In the genomic region with DNA sequence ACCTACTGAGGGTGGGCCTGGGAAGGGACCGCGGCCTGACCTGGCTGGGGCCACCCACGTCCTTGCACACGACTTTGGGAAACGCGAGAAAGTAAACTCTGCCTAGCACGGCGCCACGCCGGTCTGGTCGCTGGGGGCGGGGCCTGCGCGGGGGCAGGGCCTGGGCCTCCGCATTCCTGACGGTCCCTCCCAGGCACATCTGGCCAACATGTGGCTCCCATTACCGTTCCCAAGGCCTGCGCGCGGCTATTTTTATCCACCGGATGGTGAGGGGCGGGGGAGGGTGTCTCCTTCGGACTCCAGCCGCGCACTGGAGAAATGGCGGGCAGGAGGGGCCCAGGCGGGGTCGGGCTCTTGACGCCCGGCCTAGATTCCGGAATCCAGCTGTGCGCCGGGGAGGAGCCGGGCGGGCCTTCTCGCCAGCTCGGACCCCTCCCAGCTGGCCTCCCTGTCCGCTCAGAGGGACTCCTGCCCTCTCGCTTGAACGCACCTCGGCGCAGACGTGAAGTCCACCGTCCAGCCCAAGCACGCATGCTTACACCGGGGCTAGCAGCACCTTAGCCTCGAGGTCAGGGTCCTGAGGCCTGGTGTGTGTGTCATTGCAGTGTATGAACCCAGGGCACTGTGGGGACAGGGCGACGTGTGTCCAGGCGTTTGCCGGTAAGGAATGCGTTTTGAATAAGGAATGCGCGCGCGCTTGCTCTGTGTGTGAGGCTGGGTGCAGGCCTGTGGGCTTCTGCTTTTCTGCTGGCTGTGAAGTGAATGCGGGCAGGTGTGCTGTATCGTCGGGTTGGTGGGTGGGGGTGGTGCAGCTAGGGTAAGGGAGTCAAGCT, we compare ENCODE assay signal across 9 cellular contexts. TPM values are rescaled to one million over a fixed set of nuclear protein-coding genes. Genes with fewer than 3 reads are reported as not detected.
A peak's percentile ranks its signal among the peaks of the same experiment; 100 is the strongest.
DNase-seq lines count a peak whose midpoint lies in the region; ATAC-seq and TF ChIP-seq lines count a peak whose summit lies in the region.
"Had no signal": no experiment of that assay in that cellular context is flagged by ENCODE, and none has a peak within 500 bp of the region (broad histone marks: within the 10 kb centered on the region; RNA-seq: fewer than 3 reads in every experiment).

No MANE protein-coding gene starts in this region.

- H3K27ac Mint-ChIP-seq in activated CD4-positive, alpha-beta T cell treated with anti-CD3 and anti-CD28 coated beads for 36 hours: no peak overlapping the region
- peak overlapping the region; percentile 77 for H3K27ac Mint-ChIP-seq in activated T-helper 17 cell treated with anti-CD3 and anti-CD28 coated beads, Interleukin-2, amount 50 U/mL, for 72 hours

- intact Hi-C loops in activated CD4-positive, alpha-beta T cell treated with anti-CD3 and anti-CD28 coated beads for 36 hours (cut with DNase I, micrococcal nuclease): no loop called here
- intact Hi-C loops in cardiac septum (cut with DNase I) (loop anchor here (5.0 kb wide), 1 partner anchor 66 kb away; a partner anchor contains a TSS), psoas muscle (cut with DNase I) (no loop called here)

- H3K27ac ChIP-seq in psoas muscle: peak overlapping the region; percentile 56

- H3K36me3 Mint-ChIP-seq in activated CD4-positive, alpha-beta T cell treated with anti-CD3 and anti-CD28 coated beads for 36 hours (ENCODE audit: low read depth): peaks cover 9% of the 10 kb centered on the region
- H3K36me3 Mint-ChIP-seq in activated T-helper 17 cell treated with anti-CD3 and anti-CD28 coated beads, Interleukin-2, amount 50 U/mL, for 72 hours (ENCODE audit: low read depth): peaks cover 41% of the 10 kb centered on the region

- peak; percentile 66 for DNase-seq in activated CD4-positive, alpha-beta T cell treated with anti-CD3 and anti-CD28 coated beads for 36 hours
- no peak for DNase-seq in activated CD4-positive, alpha-beta T cell treated with anti-CD3 and anti-CD28 coated beads, Interleukin-2, amount 50 U/mL, for 4 hours
- peak; percentile 88 for DNase-seq in cardiac septum (ENCODE audit: low spot score)
- peak; percentile 84 to 88 for DNase-seq in psoas muscle
- no peak for DNase-seq in COR-L47 (lab: John Stamatoyannopoulos, UW)
- DNase-seq in Ammon's horn (ENCODE audit: low spot score): no peak
- DNase-seq: DND-41 had no signal

- peak overlapping the region; percentile 52 for H3K4me3 Mint-ChIP-seq in activated CD4-positive, alpha-beta T cell treated with anti-CD3 and anti-CD28 coated beads for 36 hours
- peak overlapping the region; percentile 71 for H3K4me3 Mint-ChIP-seq in activated T-helper 17 cell treated with anti-CD3 and anti-CD28 coated beads, Interleukin-2, amount 50 U/mL, for 72 hours

- WGBS in psoas muscle, 3 donors: 22 to 31% (median 26%) methylated on average over 51 to 59 of the region's 59 CpGs

- H3K36me3 ChIP-seq in psoas muscle (ENCODE audit: insufficient read depth in 1 of 2, low read depth in 1 of 2): no peaks in the 10 kb centered on the region

- no peak for TF ChIP-seq CTCF in psoas muscle (IDR thresholded peaks at IDR 0.05)

- peaks cover 3% of the 10 kb centered on the region for H3K27me3 Mint-ChIP-seq in activated CD4-positive, alpha-beta T cell treated with anti-CD3 and anti-CD28 coated beads for 36 hours
- H3K27me3 Mint-ChIP-seq in activated T-helper 17 cell treated with anti-CD3 and anti-CD28 coated beads, Interleukin-2, amount 50 U/mL, for 72 hours: no peaks in the 10 kb centered on the region

- ATAC-seq in activated CD4-positive, alpha-beta T cell treated with anti-CD3 and anti-CD28 coated beads for 36 hours: peak; percentile 42
- ATAC-seq in activated T-helper 17 cell treated with anti-CD3 and anti-CD28 coated beads, Interleukin-2, amount 50 U/mL, for 72 hours (replicated peaks): peak; percentile 17
- ATAC-seq in psoas muscle (peak; percentile 45 to 70 (median 66)), GM19328 (IDR thresholded peaks at IDR 0.05; ENCODE audit: unreplicated experiment) (no peak)

- H3K9me3 ChIP-seq in psoas muscle: no peaks in the 10 kb centered on the region

- POLR2A ChIA-PET in activated CD4-positive, alpha-beta T cell treated with anti-CD3 and anti-CD28 coated beads for 36 hours (lab: Charles Lee): interaction anchor here (0.5 kb wide), 1 partner anchor 130 kb away, joined by 4 read pairs; no protein-coding TSS in a partner anchor

- peaks cover 0 to 5% (median 0%) of the 10 kb centered on the region in 3 donors for H3K27me3 ChIP-seq in psoas muscle (ENCODE audit: insufficient read depth in 3 of 3, low read length in 2 of 3)

- H3K4me1 Mint-ChIP-seq in activated CD4-positive, alpha-beta T cell treated with anti-CD3 and anti-CD28 coated beads for 36 hours: peaks cover 22% of the 10 kb centered on the region
- H3K4me1 Mint-ChIP-seq in activated T-helper 17 cell treated with anti-CD3 and anti-CD28 coated beads, Interleukin-2, amount 50 U/mL, for 72 hours: peaks cover 21% of the 10 kb centered on the region

- H3K9me3 Mint-ChIP-seq in activated CD4-positive, alpha-beta T cell treated with anti-CD3 and anti-CD28 coated beads for 36 hours (ENCODE audit: low read depth): no peaks in the 10 kb centered on the region
- H3K9me3 Mint-ChIP-seq in activated T-helper 17 cell treated with anti-CD3 and anti-CD28 coated beads, Interleukin-2, amount 50 U/mL, for 72 hours: no peaks in the 10 kb centered on the region

- peaks cover 10% of the 10 kb centered on the region for H3K4me1 ChIP-seq in psoas muscle

- peak overlapping the region; percentile 68 for H3K4me3 ChIP-seq in psoas muscle

- CTCF ChIA-PET in activated CD4-positive, alpha-beta T cell treated with anti-CD3 and anti-CD28 coated beads for 36 hours (lab: Charles Lee): interaction anchor here (0.6 to 0.8 kb wide), 3 partner anchors 15 to 95 kb away, joined by 3 read pairs; a partner anchor contains a TSS

RNA-seq across cellular contexts. Expression of a gene that starts 2.1 kb away (rescaled TPM):
- 1 to 10 TPM; 2.7 to 3.1 TPM for total RNA-seq in activated CD4-positive, alpha-beta T cell treated with anti-CD3 and anti-CD28 coated beads for 36 hours
- 1 to 10 TPM; 2.5 to 5.6 TPM for total RNA-seq in activated T-helper 17 cell treated with anti-CD3 and anti-CD28 coated beads, Interleukin-2, amount 50 U/mL, for 72 hours
- total RNA-seq in cardiac septum: 11.3 TPM
- 1 to 10 TPM; 3.3 to 8.2 (median 5.6) TPM for total RNA-seq in psoas muscle
- polyA plus RNA-seq in psoas muscle: 10 to 100 TPM in 1 of 3 donors, 1 to 10 TPM in 2; 2.6 to 13.7 (median 6.9) TPM

RNA-seq across cellular contexts. Expression of a gene that starts 15.2 kb away (rescaled TPM):
- 10 to 100 TPM; 26.2 to 33.0 TPM for total RNA-seq in activated CD4-positive, alpha-beta T cell treated with anti-CD3 and anti-CD28 coated beads for 36 hours
- total RNA-seq in activated T-helper 17 cell treated with anti-CD3 and anti-CD28 coated beads, Interleukin-2, amount 50 U/mL, for 72 hours: 100 to 1,000 TPM in 1 of 2 donors, 10 to 100 TPM in 1; 24.4 to 245 TPM
- total RNA-seq in cardiac septum (3.3 TPM), psoas muscle (1 to 10 TPM in 1 of 4 donors, under 1 TPM in 3; 0.69 to 1.1 (median 0.96) TPM)
- polyA plus RNA-seq in psoas muscle: under 1 TPM; 0.36 to 0.88 (median 0.37) TPM

Comparison
In these comparisons a context has a peak if more than half of its experiments do, and no peak if none do; other contexts are left out.
1. DNase-seq: peak in activated CD4-positive, alpha-beta T cell treated with anti-CD3 and anti-CD28 coated beads for 36 hours (single experiment), cardiac septum (single experiment) and psoas muscle (2 of 2); none in activated CD4-positive, alpha-beta T cell treated with anti-CD3 and anti-CD28 coated beads, Interleukin-2, amount 50 U/mL, for 4 hours (0 of 2), COR-L47 (single experiment) and Ammon's horn (single experiment).